ENCODE assay signal across 12 cellular contexts in genomic region chr5:1161832-1162229, GRCh38. TPM values are rescaled to one million over a fixed set of nuclear protein-coding genes. Genes with fewer than 3 reads are reported as not detected.
DNase-seq lines count a peak whose midpoint lies in the region; ATAC-seq, FAIRE-seq and TF ChIP-seq lines count a peak whose summit lies in the region.
"Had no signal": no experiment of that assay in that cellular context is flagged by ENCODE, and none has a peak within 500 bp of the region (broad histone marks: within the 10 kb centered on the region; RNA-seq: fewer than 3 reads in every experiment).

No MANE protein-coding gene starts in this region.

- no peak overlapping the region for H2AFZ ChIP-seq in PC-9
- H2AFZ ChIP-seq: hepatocyte had no signal

- H3K36me3 ChIP-seq in BLaER1 treated with 17β-estradiol and CSF1 and Interleukin-3, amounts not matched to agents 10 nM and 100 nM: no peaks in the 10 kb centered on the region
- H3K36me3 ChIP-seq in PC-9 (ENCODE audit: low read depth) (no peaks in the 10 kb centered on the region), tibial artery (no peaks in the 10 kb centered on the region)

- no peaks in the 10 kb centered on the region for H3K79me2 ChIP-seq in PC-9 (ENCODE audit: low read depth)
- H3K79me2 ChIP-seq: hepatocyte had no signal

- peaks cover under 1 to 3% (median 1%) of the 10 kb centered on the region in 11 experiments; a peak in 20 of 22 replicates for H3K9me3 ChIP-seq in BLaER1 treated with 17β-estradiol and CSF1 and Interleukin-3, amounts not matched to agents 10 nM and 100 nM (replicated peaks in 1 of 11)
- H3K9me3 ChIP-seq in PC-9 (ENCODE audit: insufficient read depth, low read depth) (no peaks in the 10 kb centered on the region), tibial artery (no peaks in the 10 kb centered on the region)

- DNase-seq in PC-9 (peak in 1 of 2 experiments; percentile 97), frontal cortex (ENCODE audit: low spot score in 2 of 2) (peak; percentile 66 to 67), nucleus accumbens (lab: John Stamatoyannopoulos, UW) (peak in 53 of 56 donors; percentile 7 to 90 (median 63)), tibial artery (no peak), NOMO-1 treated with dmso at 0.1 percent for 144 hours (lab: John Stamatoyannopoulos, UW; ENCODE audit: unreplicated experiment) (no peak)
- DNase-seq: activated CD4-positive, alpha-beta memory T cell treated with anti-CD3 and anti-CD28 coated beads for 36 hours; activated naive CD4-positive, alpha-beta T cell treated with anti-CD3 and anti-CD28 coated beads, Interleukin-2, amount 50 U/mL, for 16 hours; NCI-H1436 treated with DMSO at 0.1 percent for 48 hours had no signal

- H3K4me3 ChIP-seq in BLaER1 treated with 17β-estradiol and CSF1 and Interleukin-3, amounts not matched to agents 10 nM and 100 nM: no peak overlapping the region
- no peak overlapping the region for H3K4me3 ChIP-seq in PC-9
- H3K4me3 ChIP-seq in tibial artery: no peak overlapping the region
- H3K4me3 ChIP-seq: hepatocyte had no signal

- ATAC-seq in GM21526 (IDR thresholded peaks at IDR 0.05; ENCODE audit: low FRiP score, unreplicated experiment) (no peak), HG02571 (IDR thresholded peaks at IDR 0.05; ENCODE audit: unreplicated experiment) (no peak)

- peaks cover 9 to 31% (median 26%) of the 10 kb centered on the region in 11 experiments for H3K27me3 ChIP-seq in BLaER1 treated with 17β-estradiol and CSF1 and Interleukin-3, amounts not matched to agents 10 nM and 100 nM
- H3K27me3 ChIP-seq in PC-9 (ENCODE audit: insufficient read depth, low read depth) (peaks cover 5% of the 10 kb centered on the region; the same call in 1 of the 2 replicates), tibial artery (peaks cover 0 to 60% of the 10 kb centered on the region in 2 donors)

- H3K4me1 ChIP-seq in BLaER1 treated with 17β-estradiol and CSF1 and Interleukin-3, amounts not matched to agents 10 nM and 100 nM: peaks cover 0 to 30% (median 22%) of the 10 kb centered on the region in 10 experiments; a peak in 15 of 20 replicates
- peaks cover 12% of the 10 kb centered on the region for H3K4me1 ChIP-seq in PC-9 (replicated peaks; ENCODE audit: insufficient read depth)
- H3K4me1 ChIP-seq in tibial artery: no peaks in the 10 kb centered on the region

- POLR2A ChIA-PET in PC-9 (lab: Charles Lee; ENCODE audit: unreplicated experiment): interaction anchor here (0.6 to 1.7 kb wide), 4 partner anchors 24 to 973 kb away, joined by 3 to 10 read pairs (median 6); no protein-coding TSS in a partner anchor

- H3K9ac ChIP-seq in BLaER1 treated with 17β-estradiol and CSF1 and Interleukin-3, amounts not matched to agents 10 nM and 100 nM: no peak overlapping the region

- BruUV-seq in PC-9 (replicated peaks; lab: Mats Ljungman, UMichigan): no TSS peak

- no peak overlapping the region for H3K27ac ChIP-seq in BLaER1 treated with 17β-estradiol and CSF1 and Interleukin-3, amounts not matched to agents 10 nM and 100 nM
- H3K27ac ChIP-seq in PC-9: no peak overlapping the region
- H3K27ac ChIP-seq in tibial artery: no peak overlapping the region
- H3K27ac ChIP-seq: hepatocyte had no signal

- peaks cover 18% of the 10 kb centered on the region for H3F3A ChIP-seq in PC-9 (ENCODE audit: insufficient read depth, low read depth)

- FAIRE-seq in frontal cortex (lab: Jason Lieb, UNC): no peak

- CTCF ChIA-PET in PC-9 (lab: Charles Lee): interaction anchor here (0.6 to 2.5 kb wide), 6 partner anchors 10 to 639 kb away, joined by 3 to 11 read pairs (median 3); no protein-coding TSS in a partner anchor

- peaks cover 0 to 57% (median 0%) of the 10 kb centered on the region in 11 experiments; a peak in 7 of 22 replicates for H4K20me1 ChIP-seq in BLaER1 treated with 17β-estradiol and CSF1 and Interleukin-3, amounts not matched to agents 10 nM and 100 nM
- H4K20me1 ChIP-seq in PC-9 (ENCODE audit: insufficient read depth): no peaks in the 10 kb centered on the region

- H3K4me2 ChIP-seq in BLaER1 treated with 17β-estradiol and CSF1 and Interleukin-3, amounts not matched to agents 10 nM and 100 nM: peak overlapping the region in 7 of 11 experiments; percentile 26 to 65 (median 49); a peak in 13 of 22 replicates
- peak overlapping the region; percentile 53 for H3K4me2 ChIP-seq in PC-9
- H3K4me2 ChIP-seq: hepatocyte had no signal

- TF ChIP-seq CTCF in PC-9 (conservative IDR thresholded peaks at IDR 0.05): no peak
- TF ChIP-seq CTCF in tibial artery (IDR thresholded peaks at IDR 0.05): no peak

- intact Hi-C loops in PC-9 (cut with micrococcal nuclease; ENCODE audit: unreplicated experiment) (loop anchor here (1.0 to 2.0 kb wide), 6 partner anchors 21 to 249 kb away; no protein-coding TSS in a partner anchor), tibial artery (cut with DNase I; ENCODE audit: low total_unique reads) (no loop called here)

- H3K9me2 ChIP-seq in PC-9 (ENCODE audit: insufficient read depth): no peaks in the 10 kb centered on the region

RNA-seq across cellular contexts. Expression of gene SLC6A19, which starts 39.6 kb away (rescaled TPM):
- total RNA-seq in PC-9 (2021) (not detected in 2 replicates), frontal cortex (not detected)
- total RNA-seq: activated CD4-positive, alpha-beta memory T cell treated with anti-CD3 and anti-CD28 coated beads for 36 hours had no signal

RNA-seq across cellular contexts. Expression of gene SLC12A7, which starts 50.0 kb away (rescaled TPM):
- total RNA-seq in PC-9 (2021) (174 and 207 TPM in 2 replicates), frontal cortex (5.7 TPM)

Comparison
In these comparisons a context has a peak if more than half of its experiments do, and no peak if none do; other contexts are left out.
1. DNase-seq: peak in frontal cortex (2 of 2) and nucleus accumbens (53 of 56); none in tibial artery (0 of 2) and NOMO-1 treated with dmso at 0.1 percent for 144 hours (single experiment).
2. RNA of gene SLC12A7, which starts 50.0 kb away (total RNA-seq): 174 to 207 TPM in PC-9; 5.7 TPM in frontal cortex (single experiment); every median in the first group is over 10 times any median in the second.